ENCODE assay signal across 14 cellular contexts in genomic region chr4:180422989-180423766, GRCh38.
DNase-seq lines count a peak whose midpoint lies in the region; ATAC-seq and TF ChIP-seq lines count a peak whose summit lies in the region.
"Had no signal": no experiment of that assay in that cellular context is flagged by ENCODE, and none has a peak within 500 bp of the region (broad histone marks: within the 10 kb centered on the region; RNA-seq: fewer than 3 reads in every experiment).

No MANE protein-coding gene starts in this region.

- no peaks in the 10 kb centered on the region for H4K20me1 ChIP-seq in DOHH2 (ENCODE audit: control insufficient read depth, insufficient read depth, low read depth, low read length)
- no peaks in the 10 kb centered on the region for H4K20me1 ChIP-seq in smooth muscle cell (ENCODE audit: low read depth)
- H4K20me1 ChIP-seq: BLaER1 treated with 17β-estradiol and CSF1 and Interleukin-3, amounts not matched to agents 10 nM and 100 nM had no signal

- DNase-seq in smooth muscle cell (lab: John Stamatoyannopoulos, UW; ENCODE audit: unreplicated experiment) (no peak), epidermal melanocyte (ENCODE audit: insufficient read length, low spot score) (no peak), EL (no peak)
- DNase-seq: CD4-positive, CD25-positive, alpha-beta regulatory T cell; DMS 273 treated with DMSO at 0.1 percent for 48 hours; GDM1; HCEC 1CT; KG1 had no signal

- H3K4me1 ChIP-seq in DOHH2 (ENCODE audit: control insufficient read depth, low read length): peaks cover 31% of the 10 kb centered on the region
- H3K4me1 ChIP-seq in HEK293 (ENCODE audit: control insufficient read depth, insufficient read depth, low read length): peaks cover 4% of the 10 kb centered on the region; the same call in 1 of the 2 replicates
- H3K4me1 ChIP-seq in smooth muscle cell (ENCODE audit: low read depth): no peaks in the 10 kb centered on the region
- H3K4me1 ChIP-seq: A549; BLaER1 treated with 17β-estradiol and CSF1 and Interleukin-3, amounts not matched to agents 10 nM and 100 nM had no signal

- H3K27ac ChIP-seq in DOHH2 (ENCODE audit: low read depth, low read length): no peak overlapping the region
- H3K27ac ChIP-seq in HEK293 (ENCODE audit: extremely low read depth, low read depth, low read length): no peak overlapping the region
- no peak overlapping the region for H3K27ac ChIP-seq in smooth muscle cell (ENCODE audit: low read depth)
- H3K27ac ChIP-seq: A549; BLaER1 treated with 17β-estradiol and CSF1 and Interleukin-3, amounts not matched to agents 10 nM and 100 nM had no signal

- H3K27me3 ChIP-seq in DOHH2 (ENCODE audit: control insufficient read depth, low read length): no peaks in the 10 kb centered on the region
- H3K27me3 ChIP-seq in smooth muscle cell (ENCODE audit: low read depth): no peaks in the 10 kb centered on the region
- H3K27me3 ChIP-seq: BLaER1 treated with 17β-estradiol and CSF1 and Interleukin-3, amounts not matched to agents 10 nM and 100 nM had no signal

- ATAC-seq in HG03460 (IDR thresholded peaks at IDR 0.05; ENCODE audit: unreplicated experiment) (peak; percentile 48), HG03108 (IDR thresholded peaks at IDR 0.05; ENCODE audit: unreplicated experiment) (no peak)
- ATAC-seq: A549 had no signal

- H3K36me3 ChIP-seq in DOHH2 (ENCODE audit: control insufficient read depth, low read length) (no peaks in the 10 kb centered on the region), HEK293 (ENCODE audit: control insufficient read depth in 2 of 2, insufficient read depth in 1 of 2, low read length in 2 of 2) (no peaks in the 10 kb centered on the region), smooth muscle cell (ENCODE audit: low read depth) (no peaks in the 10 kb centered on the region)
- H3K36me3 ChIP-seq: BLaER1 treated with 17β-estradiol and CSF1 and Interleukin-3, amounts not matched to agents 10 nM and 100 nM had no signal

- H3K9me2 ChIP-seq in DOHH2 (replicated peaks; ENCODE audit: control insufficient read depth, low read length): no peaks in the 10 kb centered on the region

- WGBS in smooth muscle cell (ENCODE audit: low lambda C conversion rate): 38% methylated on average over 5 of the region's 5 CpGs

- CTCF ChIA-PET in HEK293 (lab: Yijun Ruan, JAX): no interaction called here

- POLR2A ChIA-PET in HEK293 (lab: Yijun Ruan, JAX): no interaction called here

- H3K79me2 ChIP-seq in DOHH2 (ENCODE audit: control insufficient read depth, low read length) (no peaks in the 10 kb centered on the region), smooth muscle cell (ENCODE audit: low read depth) (no peaks in the 10 kb centered on the region)

- H3K9me3 ChIP-seq in DOHH2 (ENCODE audit: control insufficient read depth, insufficient read depth, low read length) (no peaks in the 10 kb centered on the region), HEK293 (ENCODE audit: control insufficient read depth, insufficient read depth, low read depth, low read length) (no peaks in the 10 kb centered on the region), smooth muscle cell (replicated peaks; ENCODE audit: low read depth) (no peaks in the 10 kb centered on the region)
- H3K9me3 ChIP-seq: A549; BLaER1 treated with 17β-estradiol and CSF1 and Interleukin-3, amounts not matched to agents 10 nM and 100 nM had no signal

- H3K9ac ChIP-seq in smooth muscle cell (ENCODE audit: low read depth): no peak overlapping the region
- H3K9ac ChIP-seq: BLaER1 treated with 17β-estradiol and CSF1 and Interleukin-3, amounts not matched to agents 10 nM and 100 nM had no signal

- peak overlapping the region; percentile 48 for H2AFZ ChIP-seq in smooth muscle cell (ENCODE audit: low read depth)

- no peak for TF ChIP-seq CTCF in DOHH2 (IDR thresholded peaks at IDR 0.05; ENCODE audit: low read depth, low read length, poor library complexity, severe bottlenecking)
- TF ChIP-seq CTCF in HEK293 (tag by site-specific recombination; IDR thresholded peaks at IDR 0.05): no peak
- no peak for TF ChIP-seq CTCF in smooth muscle cell (IDR thresholded peaks at IDR 0.05; ENCODE audit: borderline replicate concordance, insufficient read depth, poor library complexity, severe bottlenecking)

- H3K4me3 ChIP-seq in DOHH2 (ENCODE audit: low read length): peak overlapping the region; percentile 4; the same call in 1 of the 2 replicates
- H3K4me3 ChIP-seq in HEK293 (ENCODE audit: low read depth, low read length): no peak overlapping the region
- H3K4me3 ChIP-seq in smooth muscle cell: no peak overlapping the region
- H3K4me3 ChIP-seq: A549; BLaER1 treated with 17β-estradiol and CSF1 and Interleukin-3, amounts not matched to agents 10 nM and 100 nM had no signal

- H3F3A ChIP-seq in DOHH2 (ENCODE audit: control insufficient read depth, insufficient read depth) (no peaks in the 10 kb centered on the region), smooth muscle cell (ENCODE audit: low read depth) (no peaks in the 10 kb centered on the region)

- H3K4me2 ChIP-seq in DOHH2 (ENCODE audit: low read length) (peak overlapping the region; percentile 53), smooth muscle cell (peak overlapping the region; percentile 40)
- H3K4me2 ChIP-seq: A549; BLaER1 treated with 17β-estradiol and CSF1 and Interleukin-3, amounts not matched to agents 10 nM and 100 nM had no signal

TF ChIP-seq in HEK293, 187 proteins besides CTCF, POLR2A, EP300 and RAD21:
- no peak for TF ChIP-seq ZSCAN30 (tag by site-specific recombination; IDR thresholded peaks at IDR 0.05)
- peak; percentile 23; the same call in 1 of the 2 replicates for TF ChIP-seq TCF7L2 (IDR thresholded peaks at IDR 0.05; ENCODE audit: borderline replicate concordance, low read depth, low read length)
- TF ChIP-seq PRDM6 (tag by site-specific recombination; IDR thresholded peaks at IDR 0.05): peak; percentile 61
- TF ChIP-seq ZNF112 (tag by site-specific recombination; IDR thresholded peaks at IDR 0.05): no peak
- 0 out of 2 replicates have a peak, but pooled peaks have one; percentile 15 for TF ChIP-seq OSR2 (tag by site-specific recombination; IDR thresholded peaks at IDR 0.05)
- TF ChIP-seq TSHZ1 (tag by site-specific recombination; IDR thresholded peaks at IDR 0.05; ENCODE audit: borderline replicate concordance): no peak
